ENCODE assay signal across 28 cellular contexts in the genomic region with DNA sequence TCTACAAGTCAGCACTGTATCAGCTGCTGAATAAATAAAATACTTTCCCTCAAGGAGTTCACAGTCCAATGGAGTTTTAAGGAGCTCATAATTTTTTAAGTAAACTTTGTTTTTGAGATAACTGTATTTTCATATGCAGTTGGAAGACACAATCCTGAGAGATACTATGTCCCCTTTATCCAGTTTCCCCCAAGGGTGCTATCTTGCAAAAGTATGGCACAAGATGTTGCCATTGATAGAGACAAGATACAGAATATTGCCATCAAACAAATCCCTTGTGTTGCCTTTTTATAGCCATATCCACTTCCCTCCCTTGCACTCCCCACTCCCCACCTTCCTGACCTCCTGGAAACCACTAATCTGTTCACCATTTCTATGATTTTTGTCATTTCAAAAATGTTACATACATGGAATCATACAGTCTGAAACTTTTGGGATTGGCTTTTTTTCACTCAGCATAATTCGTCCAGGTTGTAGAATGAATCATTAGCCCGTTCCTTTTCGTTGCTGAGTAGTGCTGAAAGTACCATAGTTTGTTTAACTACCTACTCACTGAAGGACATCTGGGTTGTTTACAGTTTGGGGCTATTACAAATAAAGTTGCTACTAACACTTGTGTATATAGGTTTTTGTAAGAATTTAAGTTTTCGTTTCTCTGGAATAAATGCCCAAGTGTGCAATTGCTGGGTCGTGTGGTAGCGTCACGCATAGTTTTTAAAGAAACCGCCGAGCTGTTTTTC.
"Had no signal": no experiment of that assay in that cellular context is flagged by ENCODE, and none has a peak within 500 bp of the region (broad histone marks: within the 10 kb centered on the region; RNA-seq: fewer than 3 reads in every experiment).

No MANE protein-coding gene starts in this region.

- ATAC-seq: left ventricle myocardium superior; lower lobe of right lung; natural killer cell; right cardiac atrium; stimulated activated naive B cell treated with anti-CD40 and anti-IgM and Interleukin-4, amounts not matched to agents 10 μg/mL and 1 μg/mL and 100 μg/mL, for 72 hours; stimulated activated naive CD8-positive, alpha-beta T cell treated with anti-CD3 and anti-CD28 coated beads, Interleukin-15, Interleukin-2, amounts not matched to agents 100 U/mL and 50 U/mL, for 24 hours had no signal

- H3K27ac ChIP-seq: hepatocyte, lower lobe of right lung, neural progenitor cell, neutrophil, prostate gland, sigmoid colon, spleen, stomach, testis, thyroid gland, transverse colon, upper lobe of left lung, vagina had no signal

- H3K9me3 ChIP-seq: lower lobe of right lung, neutrophil, prostate gland, sigmoid colon, spleen, stomach, testis, thyroid gland, transverse colon, upper lobe of left lung, vagina had no signal

- H3K4me1 ChIP-seq: lower lobe of right lung, prostate gland, sigmoid colon had no signal

- H3K79me2 ChIP-seq: hepatocyte had no signal

- H3K27ac Mint-ChIP-seq: natural killer cell; nephron progenitor cell; neural progenitor cell; stimulated activated naive B cell treated with anti-CD40 and anti-IgM and Interleukin-4, amounts not matched to agents 10 μg/mL and 1 μg/mL and 100 μg/mL, for 72 hours had no signal

- H2AFZ ChIP-seq: hepatocyte, neural progenitor cell had no signal

- H3K36me3 ChIP-seq: lower lobe of right lung, neural progenitor cell, neutrophil, prostate gland, sigmoid colon, spleen, stomach, thyroid gland, transverse colon, upper lobe of left lung, vagina had no signal

- H3K36me3 Mint-ChIP-seq: natural killer cell, neural progenitor cell had no signal

- H3K27me3 ChIP-seq: hepatocyte, neural progenitor cell, neutrophil, sigmoid colon, spleen, stomach, testis, thyroid gland, transverse colon, upper lobe of left lung, vagina had no signal

- H3K4me3 ChIP-seq: hepatocyte, lower lobe of right lung, neural progenitor cell, prostate gland, sigmoid colon, spleen, stomach, testis, thyroid gland, transverse colon, upper lobe of left lung, vagina had no signal

- FAIRE-seq: small intestine had no signal

- H3K4me1 Mint-ChIP-seq: natural killer cell had no signal

- H3K4me3 Mint-ChIP-seq: natural killer cell; nephron progenitor cell; neural progenitor cell; stimulated activated naive B cell treated with anti-CD40 and anti-IgM and Interleukin-4, amounts not matched to agents 10 μg/mL and 1 μg/mL and 100 μg/mL, for 72 hours had no signal

- H3K4me2 ChIP-seq: hepatocyte, neural progenitor cell had no signal

- DNase-seq: islet precursor cell; left ventricle myocardium superior; lower lobe of right lung; mammary epithelial cell; mesenchymal stem cell; natural killer cell; nephron progenitor cell; occipital lobe; retina; right cardiac atrium; sigmoid colon; small intestine; spleen; stimulated activated CD4-positive, alpha-beta T cell treated with anti-CD3 and anti-CD28 coated beads, Interleukin-2, amount 100 ng/mL, for 48 hours; stimulated activated CD4-positive, alpha-beta T cell treated with anti-CD3 and anti-CD28 coated beads, Interleukin-4, amount 100 ng/mL, for 4 hours; stimulated activated CD8-positive, alpha-beta memory T cell treated with anti-CD3 and anti-CD28 coated beads, Interleukin-4, amount 100 ng/mL, for 48 hours; stimulated activated naive B cell treated with anti-CD40 and anti-IgM and Interleukin-4, amounts not matched to agents 10 μg/mL and 1 μg/mL and 100 μg/mL, for 72 hours; stimulated activated naive CD8-positive, alpha-beta T cell treated with anti-CD3 and anti-CD28 coated beads, Interleukin-15, Interleukin-2, amounts not matched to agents 100 U/mL and 50 U/mL, for 24 hours; stomach; testis; thyroid gland; transverse colon; upper lobe of left lung had no signal

- H3K27me3 Mint-ChIP-seq: stimulated activated naive B cell treated with anti-CD40 and anti-IgM and Interleukin-4, amounts not matched to agents 10 μg/mL and 1 μg/mL and 100 μg/mL, for 72 hours had no signal

- H3K9me3 Mint-ChIP-seq: natural killer cell, nephron progenitor cell, neural progenitor cell had no signal

- H3K9ac ChIP-seq: neural progenitor cell had no signal
